ENCODE assay signal across 16 cellular contexts in genomic region chr17:8315740-8316217, GRCh38. TPM values are rescaled to one million over a fixed set of nuclear protein-coding genes. Genes with fewer than 3 reads are reported as not detected.
DNase-seq lines count a peak whose midpoint lies in the region; ATAC-seq and TF ChIP-seq lines count a peak whose summit lies in the region.
"Had no signal": no experiment of that assay in that cellular context is flagged by ENCODE, and none has a peak within 500 bp of the region (broad histone marks: within the 10 kb centered on the region; RNA-seq: fewer than 3 reads in every experiment).

No MANE protein-coding gene starts in this region.

- no peak overlapping the region for H3K23ac ChIP-seq in mesenchymal stem cell (ENCODE audit: low read length in 2 of 2)

- H3K36me3 ChIP-seq in left ventricle myocardium inferior, result peaks cover 20% of the 10 kb centered on the region
- no peaks in the 10 kb centered on the region for H3K36me3 ChIP-seq in endocrine pancreas (ENCODE audit: control insufficient read depth, insufficient read depth, low read length)
- no peaks in the 10 kb centered on the region for H3K36me3 ChIP-seq in mesenchymal stem cell (ENCODE audit: control insufficient read depth in 1 of 2, insufficient read depth in 2 of 2, low read depth in 1 of 2, low read length in 2 of 2)

- TF ChIP-seq CTCF in left ventricle myocardium inferior (IDR thresholded peaks at IDR 0.05; ENCODE audit: borderline replicate concordance), result no peak

- no peak overlapping the region for H3K18ac ChIP-seq in mesenchymal stem cell (ENCODE audit: low read depth in 1 of 2, low read length in 2 of 2)

- no peak overlapping the region for H3K27ac ChIP-seq in left ventricle myocardium inferior (replicated peaks)
- no peak overlapping the region for H3K27ac ChIP-seq in mesenchymal stem cell (ENCODE audit: low read length, poor library complexity, severe bottlenecking)
- H3K27ac ChIP-seq: VCaP had no signal

- peaks cover 3 to 15% (median 6%) of the 10 kb centered on the region in 3 donors for H3K27me3 Mint-ChIP-seq in immature natural killer cell (ENCODE audit: low read depth in 3 of 3)
- H3K27me3 Mint-ChIP-seq in activated T-cell treated with anti-CD3 and anti-CD28 coated beads, Interleukin-2, amount 50 U/mL, for 4 hours (ENCODE audit: low read depth), result peaks cover 25% of the 10 kb centered on the region

- H3K9me3 Mint-ChIP-seq in immature natural killer cell, result no peaks in the 10 kb centered on the region
- no peaks in the 10 kb centered on the region for H3K9me3 Mint-ChIP-seq in activated T-cell treated with anti-CD3 and anti-CD28 coated beads, Interleukin-2, amount 50 U/mL, for 4 hours
- H3K9me3 Mint-ChIP-seq: naive thymus-derived CD4-positive, alpha-beta T cell had no signal

- no peak overlapping the region for H2BK5ac ChIP-seq in mesenchymal stem cell (ENCODE audit: low read depth, low read length, poor library complexity, severe bottlenecking)

- no peak overlapping the region for H3K27ac Mint-ChIP-seq in immature natural killer cell
- H3K27ac Mint-ChIP-seq: naive thymus-derived CD4-positive, alpha-beta T cell; stimulated activated naive B cell treated with anti-CD40 and anti-IgM and Interleukin-4, amounts not matched to agents 10 μg/mL and 1 μg/mL and 100 μg/mL, for 72 hours had no signal

- H3K4me3 ChIP-seq in left ventricle myocardium inferior (peak overlapping the region; percentile 45), endocrine pancreas (ENCODE audit: control insufficient read depth, insufficient read depth, low read length) (no peak overlapping the region), mesenchymal stem cell (ENCODE audit: insufficient read depth in 1 of 2, low read depth in 1 of 2, low read length in 2 of 2) (peak overlapping the region in 1 of 2 experiments; percentile 18)

- no peaks in the 10 kb centered on the region for H3K79me1 ChIP-seq in mesenchymal stem cell (replicated peaks; ENCODE audit: low read length, poor library complexity, severe bottlenecking)

- no peaks in the 10 kb centered on the region for H3K4me1 Mint-ChIP-seq in immature natural killer cell
- no peaks in the 10 kb centered on the region for H3K4me1 Mint-ChIP-seq in activated T-cell treated with anti-CD3 and anti-CD28 coated beads, Interleukin-2, amount 50 U/mL, for 4 hours (ENCODE audit: low read depth)

- no peak overlapping the region for H4K91ac ChIP-seq in mesenchymal stem cell (ENCODE audit: low read length)

- H3K4ac ChIP-seq in mesenchymal stem cell (ENCODE audit: low read depth in 1 of 2, low read length in 2 of 2), result no peak overlapping the region

- H4K8ac ChIP-seq in mesenchymal stem cell (ENCODE audit: low read length), result no peak overlapping the region

- no peak overlapping the region for H2BK120ac ChIP-seq in mesenchymal stem cell (ENCODE audit: low read depth, low read length)

- H3K36me3 Mint-ChIP-seq in immature natural killer cell, result no peaks in the 10 kb centered on the region
- H3K36me3 Mint-ChIP-seq in activated T-cell treated with anti-CD3 and anti-CD28 coated beads, Interleukin-2, amount 50 U/mL, for 4 hours (ENCODE audit: insufficient read depth), result no peaks in the 10 kb centered on the region
- H3K36me3 Mint-ChIP-seq: naive thymus-derived CD4-positive, alpha-beta T cell; stimulated activated naive B cell treated with anti-CD40 and anti-IgM and Interleukin-4, amounts not matched to agents 10 μg/mL and 1 μg/mL and 100 μg/mL, for 72 hours had no signal

- H3K4me1 ChIP-seq in left ventricle myocardium inferior (peaks cover 40% of the 10 kb centered on the region), endocrine pancreas (ENCODE audit: control insufficient read depth, insufficient read depth, low read length) (no peaks in the 10 kb centered on the region), mesenchymal stem cell (ENCODE audit: control insufficient read depth, insufficient read depth, low read depth, low read length) (peaks cover 11% of the 10 kb centered on the region)

- H3K14ac ChIP-seq in mesenchymal stem cell (ENCODE audit: low read length in 2 of 2), result no peak overlapping the region

- H3K9ac ChIP-seq in endocrine pancreas (ENCODE audit: control insufficient read depth, insufficient read depth, low read length) (peak overlapping the region; percentile 22), mesenchymal stem cell (ENCODE audit: low read length) (no peak overlapping the region)

- 25% methylated on average over 26 of the region's 26 CpGs for WGBS in mesenchymal stem cell

- ATAC-seq in left cardiac atrium (no peak), sciatic nerve (no peak)
- ATAC-seq in activated T-cell treated with anti-CD3 and anti-CD28 coated beads, Interleukin-2, amount 50 U/mL, for 4 hours, result no peak
- ATAC-seq: naive thymus-derived CD4-positive, alpha-beta T cell; stimulated activated naive B cell treated with anti-CD40 and anti-IgM and Interleukin-4, amounts not matched to agents 10 μg/mL and 1 μg/mL and 100 μg/mL, for 72 hours had no signal

- H2AFZ ChIP-seq in mesenchymal stem cell (ENCODE audit: low read depth, low read length), result no peak overlapping the region

- peak overlapping the region; percentile 40 for H3K4me2 ChIP-seq in mesenchymal stem cell (ENCODE audit: low read length, poor library complexity, severe bottlenecking)

- peaks cover 64% of the 10 kb centered on the region for H3K27me3 ChIP-seq in left ventricle myocardium inferior (ENCODE audit: low read depth)
- H3K27me3 ChIP-seq in endocrine pancreas (ENCODE audit: control insufficient read depth, insufficient read depth, low read length), result peaks cover 7% of the 10 kb centered on the region
- H3K27me3 ChIP-seq in mesenchymal stem cell (ENCODE audit: control insufficient read depth in 1 of 2, insufficient read depth in 1 of 2, low read length in 2 of 2), result peaks cover 75 to 84% of the 10 kb centered on the region in 2 experiments

- H3K9me3 ChIP-seq in left ventricle myocardium inferior (replicated peaks), result no peaks in the 10 kb centered on the region
- H3K9me3 ChIP-seq in endocrine pancreas (ENCODE audit: control insufficient read depth, low read length), result no peaks in the 10 kb centered on the region
- H3K9me3 ChIP-seq in mesenchymal stem cell (ENCODE audit: control insufficient read depth, low read length), result no peaks in the 10 kb centered on the region

- H2AK5ac ChIP-seq in mesenchymal stem cell (ENCODE audit: low read length, severe bottlenecking), result no peak overlapping the region

- no peak overlapping the region for H2BK12ac ChIP-seq in mesenchymal stem cell (ENCODE audit: low read length in 2 of 2)

- intact Hi-C loops in left ventricle myocardium inferior (cut with micrococcal nuclease) (loop anchor here (10.0 kb wide), 1 partner anchor 49 kb away; no protein-coding TSS in a partner anchor), left cardiac atrium (cut with DNase I) (no loop called here), sciatic nerve (cut with DNase I) (no loop called here)

- H3K4me3 Mint-ChIP-seq in immature natural killer cell, result no peak overlapping the region
- no peak overlapping the region for H3K4me3 Mint-ChIP-seq in activated T-cell treated with anti-CD3 and anti-CD28 coated beads, Interleukin-2, amount 50 U/mL, for 4 hours
- H3K4me3 Mint-ChIP-seq: naive thymus-derived CD4-positive, alpha-beta T cell; stimulated activated naive B cell treated with anti-CD40 and anti-IgM and Interleukin-4, amounts not matched to agents 10 μg/mL and 1 μg/mL and 100 μg/mL, for 72 hours had no signal

- DNase-seq in left ventricle myocardium inferior, result no peak
- DNase-seq in left cardiac atrium, result no peak
- no peak for DNase-seq in mesenchymal stem cell
- DNase-seq in sciatic nerve (ENCODE audit: low spot score), result no peak
- no peak for DNase-seq in immature natural killer cell
- DNase-seq in activated T-cell treated with anti-CD3 and anti-CD28 coated beads, Interleukin-2, amount 50 U/mL, for 4 hours, result no peak
- DNase-seq in RPMI8226, result no peak
- DNase-seq: activated CD8-positive, alpha-beta memory T cell treated with anti-CD3 and anti-CD28 coated beads for 24 hours; activated gamma-delta T cell; naive thymus-derived CD4-positive, alpha-beta T cell; NCI-H1105 treated with DMSO at 0.1 percent for 48 hours; NCI-H524; stimulated activated naive B cell treated with anti-CD40 and anti-IgM and Interleukin-4, amounts not matched to agents 10 μg/mL and 1 μg/mL and 100 μg/mL, for 72 hours; SW 1271 had no signal

- H2BK15ac ChIP-seq in mesenchymal stem cell (ENCODE audit: low read depth, poor library complexity, severe bottlenecking), result no peak overlapping the region

RNA-seq across cellular contexts. Expression of gene ARHGEF15, which starts 5.7 kb away (rescaled TPM):
- 19.4 TPM for total RNA-seq in left ventricle myocardium inferior
- total RNA-seq in left cardiac atrium, result 10 to 100 TPM; 14.3 to 27.4 TPM
- polyA plus RNA-seq in mesenchymal stem cell (2013, experiment 1 of 2), result not detected
- not detected for polyA plus RNA-seq in mesenchymal stem cell (2013, experiment 2 of 2)
- total RNA-seq in sciatic nerve, result 32.1 TPM
- not detected for polyA plus RNA-seq in immature natural killer cell
- total RNA-seq in activated T-cell treated with anti-CD3 and anti-CD28 coated beads, Interleukin-2, amount 50 U/mL, for 4 hours, result not detected
- total RNA-seq: naive thymus-derived CD4-positive, alpha-beta T cell had no signal
- polyA plus RNA-seq: naive thymus-derived CD4-positive, alpha-beta T cell had no signal

RNA-seq across cellular contexts. Expression of gene SLC25A35, which starts 20.6 kb away (rescaled TPM):
- total RNA-seq in left ventricle myocardium inferior (1.3 TPM), left cardiac atrium (1 to 10 TPM; 2.2 to 2.8 TPM), sciatic nerve (6.7 TPM)
- 5.8 TPM for polyA plus RNA-seq in mesenchymal stem cell (2013, experiment 1 of 2)
- 6.1 TPM for polyA plus RNA-seq in mesenchymal stem cell (2013, experiment 2 of 2)
- polyA plus RNA-seq in immature natural killer cell, result 1 to 10 TPM in 2 of 3 donors, under 1 TPM in 1; 0.91 to 2.6 (median 2.0) TPM
- 1 to 10 TPM; 1.7 to 1.9 (median 1.7) TPM for total RNA-seq in activated T-cell treated with anti-CD3 and anti-CD28 coated beads, Interleukin-2, amount 50 U/mL, for 4 hours

RNA-seq across cellular contexts. Expression of gene ODF4, which starts 23.9 kb away (rescaled TPM):
- total RNA-seq in left ventricle myocardium inferior, result not detected
- total RNA-seq in left cardiac atrium, result not detected
- polyA plus RNA-seq in mesenchymal stem cell (2013, experiment 1 of 2), result not detected
- polyA plus RNA-seq in mesenchymal stem cell (2013, experiment 2 of 2), result not detected
- total RNA-seq in sciatic nerve, result not detected
- polyA plus RNA-seq in immature natural killer cell, result not detected
- total RNA-seq in activated T-cell treated with anti-CD3 and anti-CD28 coated beads, Interleukin-2, amount 50 U/mL, for 4 hours, result not detected
- total RNA-seq: naive thymus-derived CD4-positive, alpha-beta T cell had no signal
- polyA plus RNA-seq: naive thymus-derived CD4-positive, alpha-beta T cell had no signal

RNA-seq across cellular contexts. Expression of gene RANGRF, which starts 27.3 kb away (rescaled TPM):
- total RNA-seq in left ventricle myocardium inferior (25.6 TPM), left cardiac atrium (10 to 100 TPM; 23.3 to 25.7 TPM), sciatic nerve (20.9 TPM)
- 44.4 TPM for polyA plus RNA-seq in mesenchymal stem cell (2013, experiment 1 of 2)
- 45.9 TPM for polyA plus RNA-seq in mesenchymal stem cell (2013, experiment 2 of 2)
- 10 to 100 TPM; 94.7 to 99.7 (median 99.1) TPM for polyA plus RNA-seq in immature natural killer cell
- 10 to 100 TPM; 66.3 to 69.8 (median 67.6) TPM for total RNA-seq in activated T-cell treated with anti-CD3 and anti-CD28 coated beads, Interleukin-2, amount 50 U/mL, for 4 hours

Comparison
In these comparisons a context has a peak if more than half of its experiments do, and no peak if none do; other contexts are left out.
1. RNA of gene ARHGEF15, which starts 5.7 kb away (total RNA-seq): 32.1 TPM in sciatic nerve (single experiment), 14.3 to 27.4 TPM in left cardiac atrium and 19.4 TPM in left ventricle myocardium inferior (single experiment); not detected in activated T-cell treated with anti-CD3 and anti-CD28 coated beads, Interleukin-2, amount 50 U/mL, for 4 hours; every median in the first group is over 10 times any median in the second.